In genomic region chr2:225103737-225104141, GRCh38 we compare ENCODE assay signal across 22 cellular contexts.
DNase-seq lines count a peak whose midpoint lies in the region; ATAC-seq and TF ChIP-seq lines count a peak whose summit lies in the region.
"Had no signal": no experiment of that assay in that cellular context is flagged by ENCODE, and none has a peak within 500 bp of the region (broad histone marks: within the 10 kb centered on the region; RNA-seq: fewer than 3 reads in every experiment).

No MANE protein-coding gene starts in this region.

- ATAC-seq in HG03520 (IDR thresholded peaks at IDR 0.05; ENCODE audit: unreplicated experiment) (no peak), left cardiac atrium (no peak)
- ATAC-seq: body of pancreas; effector memory CD8-positive, alpha-beta T cell; naive thymus-derived CD4-positive, alpha-beta T cell; stimulated activated memory B cell treated with anti-CD40 and anti-IgM and Interleukin-4, amounts not matched to agents 10 μg/mL and 1 μg/mL and 100 μg/mL, for 72 hours; upper lobe of right lung had no signal

- H3K27ac ChIP-seq in epithelial cell of prostate: peak overlapping the region; percentile 32
- H3K27ac ChIP-seq: body of pancreas, HL-60, upper lobe of right lung had no signal

- peak; percentile 78 for DNase-seq in ELR (ENCODE audit: low read depth)
- peak; percentile 73 for DNase-seq in RPMI7951 (ENCODE audit: low read depth)
- no peak for DNase-seq in epithelial cell of prostate (ENCODE audit: low read depth, low spot score)
- DNase-seq in retinal pigment epithelial cell (ENCODE audit: low read depth): peak; percentile 52
- DNase-seq in left cardiac atrium: no peak
- no peak for DNase-seq in midbrain (lab: John Stamatoyannopoulos, UW)
- DNase-seq in NCI-H748 treated with DMSO at 0.1 percent for 48 hours (lab: John Stamatoyannopoulos, UW): no peak
- DNase-seq: activated effector memory CD4-positive, alpha-beta T cell treated with Interleukin-2 at 50 U/mL for 16 hours; body of pancreas; CD8-positive, alpha-beta memory T cell; effector memory CD8-positive, alpha-beta T cell; GDM1; Kasumi-1; naive thymus-derived CD4-positive, alpha-beta T cell; NCI-H187 treated with DMSO at 0.1 percent for 48 hours; NCI-H774; retina; SIG-M5; upper lobe of right lung had no signal

- no peak for TF ChIP-seq CTCF in retinal pigment epithelial cell (conservative IDR thresholded peaks at IDR 0.05; ENCODE audit: low read depth, low read length)

- H3K4me3 ChIP-seq in retinal pigment epithelial cell (ENCODE audit: low read length): no peak overlapping the region
- H3K4me3 ChIP-seq: body of pancreas, upper lobe of right lung had no signal

- intact Hi-C loops in left cardiac atrium (cut with DNase I): no loop called here

Comparison
In these comparisons a context has a peak if more than half of its experiments do, and no peak if none do; other contexts are left out.
1. DNase-seq: peak in ELR (single experiment), RPMI7951 (single experiment) and retinal pigment epithelial cell (single experiment); none in epithelial cell of prostate (single experiment), left cardiac atrium (single experiment), midbrain (single experiment) and NCI-H748 treated with DMSO at 0.1 percent for 48 hours (single experiment).